Comparison of ENCODE assay signal across 9 cellular contexts in the genomic region with DNA sequence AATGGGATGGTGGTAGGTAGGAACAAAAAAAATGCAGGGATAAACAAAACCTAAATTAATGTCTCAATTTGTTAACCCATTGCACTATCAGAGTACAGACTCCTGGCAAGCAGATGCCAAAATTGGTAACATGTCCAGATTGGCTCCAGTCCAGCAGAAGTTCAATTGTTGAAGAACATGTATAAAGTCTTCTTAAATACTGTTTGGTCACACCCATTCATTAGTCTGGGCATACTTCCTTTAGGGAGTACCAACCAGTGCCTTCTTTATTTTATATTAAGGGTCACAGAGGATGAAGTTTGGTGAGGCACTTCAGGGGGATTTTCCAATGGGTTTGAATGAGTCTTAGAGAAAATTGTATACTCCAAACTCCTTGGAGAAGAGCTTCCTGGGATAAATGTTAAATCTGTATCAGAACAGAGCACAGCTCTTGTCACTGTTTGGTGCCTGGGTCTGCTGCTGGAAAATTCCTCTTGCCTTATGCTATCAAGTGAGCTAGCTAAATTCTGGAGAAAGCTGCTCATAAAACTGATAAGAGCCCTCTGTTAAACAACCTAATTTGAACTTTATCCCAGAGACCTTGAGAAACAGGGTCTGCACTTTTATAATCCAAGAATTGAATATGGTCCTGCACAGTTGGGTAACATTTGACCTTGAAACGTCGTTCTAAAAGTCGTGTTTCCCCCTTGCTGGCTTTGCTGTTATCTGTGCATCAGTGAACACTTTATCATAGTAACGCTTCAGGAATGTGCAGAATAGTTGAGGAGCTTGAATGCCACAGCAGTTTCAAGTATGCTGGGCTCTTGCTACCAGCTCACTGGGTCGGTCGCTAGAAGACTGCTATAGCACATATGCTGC.
DNase-seq lines count a peak whose midpoint lies in the region; ATAC-seq and TF ChIP-seq lines count a peak whose summit lies in the region.
"Had no signal": no experiment of that assay in that cellular context is flagged by ENCODE, and none has a peak within 500 bp of the region (broad histone marks: within the 10 kb centered on the region; RNA-seq: fewer than 3 reads in every experiment).

No MANE protein-coding gene starts in this region.

- H4K20me1 ChIP-seq in GM23248 (ENCODE audit: insufficient read depth): no peaks in the 10 kb centered on the region

- H3K27ac ChIP-seq in GM23248 (peak overlapping the region; percentile 65), heart left ventricle (peak overlapping the region in 1 of 12 donors; percentile 9), testis (peak overlapping the region in 1 of 2 donors; percentile 52)

- in situ Hi-C loops in GM23248 (cut with MboI): no loop called here

- ATAC-seq in heart left ventricle: peak in 3 of 4 donors; percentile 22 to 46 (median 37)
- no peak for ATAC-seq in GM21381 (IDR thresholded peaks at IDR 0.05; ENCODE audit: unreplicated experiment)

- H3K9me3 ChIP-seq in GM23248 (ENCODE audit: low read depth) (no peaks in the 10 kb centered on the region), heart left ventricle (peaks cover 0 to 6% (median 0%) of the 10 kb centered on the region in 12 donors), testis (no peaks in the 10 kb centered on the region)

- 32 to 43% methylated on average over 6 of the region's 6 CpGs for WGBS in GM23248 (ENCODE audit: low coverage in 1 of 2, low lambda C conversion rate in 2 of 2, missing lambda C conversion rate in 2 of 2), 2 experiments
- 26 to 36% (median 26%) methylated on average over 6 of the region's 6 CpGs for WGBS in heart left ventricle, 4 donors
- WGBS in testis, 2 donors: 15 to 47% methylated on average over 6 of the region's 6 CpGs

- H3K4me2 ChIP-seq in GM23248 (ENCODE audit: unreplicated experiment): peak overlapping the region; percentile 41

- H2AFZ ChIP-seq in GM23248: no peak overlapping the region

- H3K4me3 ChIP-seq in GM23248: peak overlapping the region; percentile 26; the same call in 1 of the 2 replicates
- H3K4me3 ChIP-seq in heart left ventricle: no peak overlapping the region
- no peak overlapping the region for H3K4me3 ChIP-seq in retinal pigment epithelial cell (ENCODE audit: low read length)
- no peak overlapping the region for H3K4me3 ChIP-seq in testis

- TF ChIP-seq CTCF in heart left ventricle (IDR thresholded peaks at IDR 0.05) (no peak), retinal pigment epithelial cell (conservative IDR thresholded peaks at IDR 0.05; ENCODE audit: low read depth, low read length) (no peak), testis (IDR thresholded peaks at IDR 0.05) (no peak)

- H3K36me3 ChIP-seq in GM23248 (ENCODE audit: low read depth): no peaks in the 10 kb centered on the region
- H3K36me3 ChIP-seq in heart left ventricle: no peaks in the 10 kb centered on the region
- H3K36me3 ChIP-seq in testis (ENCODE audit: low read depth, missing control alignments): no peaks in the 10 kb centered on the region

- H3K4me1 ChIP-seq in GM23248 (ENCODE audit: insufficient read depth) (peaks cover 50% of the 10 kb centered on the region), heart left ventricle (peaks cover 0 to 26% (median 9%) of the 10 kb centered on the region in 12 donors), testis (peaks cover 30% of the 10 kb centered on the region)

- H3K79me2 ChIP-seq in GM23248 (ENCODE audit: insufficient read depth): no peaks in the 10 kb centered on the region

- DNase-seq in GM23248: peak; percentile 85
- DNase-seq in SW 1271 (lab: John Stamatoyannopoulos, UW): peak; percentile 67 to 88
- no peak for DNase-seq in heart left ventricle
- DNase-seq in retinal pigment epithelial cell (ENCODE audit: low read depth): peak; percentile 87
- no peak for DNase-seq in testis
- no peak for DNase-seq in NCI-H1417 (lab: John Stamatoyannopoulos, UW)
- DNase-seq in COR-L47 (lab: John Stamatoyannopoulos, UW): no peak
- DNase-seq: activated T-cell treated with anti-CD3 and anti-CD28 coated beads, Interleukin-2, amount 50 U/mL, for 1 hour had no signal

- intact Hi-C loops in heart left ventricle (cut with DNase I) (no loop called here), testis (cut with DNase I; ENCODE audit: low total_unique reads) (no loop called here)

- peaks cover 54% of the 10 kb centered on the region for H3F3A ChIP-seq in GM23248 (ENCODE audit: insufficient read depth)

- TF ChIP-seq POLR2A in heart left ventricle (IDR thresholded peaks at IDR 0.05): no peak
- no peak for TF ChIP-seq POLR2A in testis (IDR thresholded peaks at IDR 0.05)

- peak overlapping the region; percentile 9; the same call in 1 of the 2 replicates for H3K9ac ChIP-seq in GM23248

- H3K27me3 ChIP-seq in GM23248 (replicated peaks; ENCODE audit: insufficient read depth) (no peaks in the 10 kb centered on the region), heart left ventricle (no peaks in the 10 kb centered on the region), testis (no peaks in the 10 kb centered on the region)

- no peaks in the 10 kb centered on the region for H3K9me2 ChIP-seq in GM23248 (ENCODE audit: insufficient read depth)

Comparison
In these comparisons a context has a peak if more than half of its experiments do, and no peak if none do; other contexts are left out.
1. DNase-seq: peak in GM23248 (single experiment), SW 1271 (2 of 2) and retinal pigment epithelial cell (single experiment); none in heart left ventricle (0 of 5), testis (single experiment), NCI-H1417 (0 of 3) and COR-L47 (single experiment).